In the genomic region with DNA sequence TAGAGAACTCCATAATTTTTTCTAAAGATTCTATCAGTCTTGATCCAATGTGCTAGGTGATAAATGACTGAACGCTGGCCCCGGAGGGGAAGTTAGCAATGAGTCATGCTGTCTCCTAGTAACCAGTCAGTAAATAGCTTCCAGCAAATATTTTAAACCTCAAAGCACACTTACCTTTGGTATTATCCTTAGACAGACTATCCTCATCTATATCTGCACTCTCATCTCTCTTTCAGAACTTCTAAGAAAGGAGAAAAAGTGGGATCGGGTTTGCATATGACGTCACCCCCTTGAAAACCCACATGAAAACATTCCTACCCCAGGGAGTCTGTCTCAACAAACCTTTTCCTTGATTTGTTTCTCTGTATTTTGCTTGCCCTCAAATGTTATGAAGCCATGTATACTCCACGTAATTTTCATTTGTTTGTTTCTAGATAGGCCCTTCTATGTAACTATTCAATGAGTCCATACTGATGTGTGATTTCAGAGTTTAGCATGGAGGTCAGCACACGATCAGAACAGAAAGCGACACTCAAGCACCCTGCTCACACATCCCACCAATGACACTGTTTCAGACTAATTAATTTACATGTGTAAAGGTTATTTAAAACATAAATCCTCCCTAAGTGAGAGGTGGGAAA, we compare ENCODE assay signal across 9 cellular contexts.
DNase-seq lines count a peak whose midpoint lies in the region; ATAC-seq and TF ChIP-seq lines count a peak whose summit lies in the region.
"Had no signal": no experiment of that assay in that cellular context is flagged by ENCODE, and none has a peak within 500 bp of the region (broad histone marks: within the 10 kb centered on the region; RNA-seq: fewer than 3 reads in every experiment).

No MANE protein-coding gene starts in this region.

- CTCF ChIA-PET in mammary epithelial cell (lab: Charles Lee; ENCODE audit: low non-redundant PET), result no interaction called here

- H3K9ac ChIP-seq in mammary epithelial cell (ENCODE audit: insufficient read depth, low read length), result no peak overlapping the region

- H3K27ac Mint-ChIP-seq in mesothelial cell of epicardium, result peak overlapping the region; percentile 95

- intact Hi-C loops in mammary epithelial cell (cut with micrococcal nuclease), result loop anchor here (5.0 kb wide), 2 partner anchors 33 to 177 kb away; a partner anchor contains a TSS

- BruUV-seq in mammary epithelial cell (replicated peaks; lab: Mats Ljungman, UMichigan), result TSS peak; percentile 44

- dilution Hi-C loops in mammary epithelial cell (cut with HindIII; ENCODE audit: low sequenced_read_pairs), result no loop called here

- H3K4me1 ChIP-seq in mammary epithelial cell (ENCODE audit: insufficient read depth, low read length), result peaks cover 17% of the 10 kb centered on the region

- 37% methylated on average over 7 of the region's 7 CpGs for WGBS in mammary epithelial cell (ENCODE audit: low coverage, missing lambda C conversion rate)

- DNase-seq in AML-193 (lab: John Stamatoyannopoulos, UW), result peak; percentile 69 to 75
- DNase-seq in NCI-H748 (lab: John Stamatoyannopoulos, UW; ENCODE audit: unreplicated experiment), result peak; percentile 82
- DNase-seq in mammary epithelial cell, result peak; percentile 91
- DNase-seq in mesothelial cell of epicardium (ENCODE audit: low spot score in 2 of 2, unreplicated experiment in 2 of 2), result peak; percentile 36 to 68
- no peak for DNase-seq in retina

- H3K4me3 ChIP-seq in mammary epithelial cell (replicated peaks in 1 of 3; ENCODE audit: insufficient read depth in 1 of 3, low read depth in 2 of 3, low read length in 3 of 3), result no peak overlapping the region
- H3K4me3 ChIP-seq: ovary had no signal

- no peaks in the 10 kb centered on the region for H3K79me2 ChIP-seq in mammary epithelial cell (ENCODE audit: insufficient read depth, low read length)

- no peaks in the 10 kb centered on the region for H3K27me3 ChIP-seq in mammary epithelial cell (ENCODE audit: insufficient read depth, low read length)
- H3K27me3 ChIP-seq: ovary had no signal

- no peaks in the 10 kb centered on the region for H3K9me3 ChIP-seq in mammary epithelial cell (replicated peaks; ENCODE audit: insufficient read depth, low read length)
- H3K9me3 ChIP-seq: ovary had no signal

- no peaks in the 10 kb centered on the region for H3K36me3 Mint-ChIP-seq in mesothelial cell of epicardium

- no peaks in the 10 kb centered on the region for H3K36me3 ChIP-seq in mammary epithelial cell (ENCODE audit: insufficient read depth, low read length)
- H3K36me3 ChIP-seq: ovary had no signal

- no peak overlapping the region for H3K4me3 Mint-ChIP-seq in mesothelial cell of epicardium

- in situ Hi-C loops in mammary epithelial cell (cut with MboI; ENCODE audit: low sequenced_read_pairs in 2 of 2), result loop anchor here in 1 of 2 donors (5.0 kb wide), 1 partner anchor 172 kb away; no protein-coding TSS in a partner anchor

- peaks cover 6% of the 10 kb centered on the region for H3K9me3 Mint-ChIP-seq in mesothelial cell of epicardium

- H3K4me2 ChIP-seq in mammary epithelial cell (ENCODE audit: insufficient read depth, low read depth, low read length), result peak overlapping the region; percentile 49

- no peak overlapping the region for H2AFZ ChIP-seq in mammary epithelial cell (ENCODE audit: low read depth, low read length)

- peak overlapping the region; percentile 77 for H3K27ac ChIP-seq in mammary epithelial cell (ENCODE audit: insufficient read depth, low read depth, low read length)
- H3K27ac ChIP-seq: ovary had no signal

- no peaks in the 10 kb centered on the region for H4K20me1 ChIP-seq in mammary epithelial cell (ENCODE audit: insufficient read depth, low read length)

- ATAC-seq in GM18520 (IDR thresholded peaks at IDR 0.05; ENCODE audit: unreplicated experiment) (peak; percentile 66), HG03097 (IDR thresholded peaks at IDR 0.05; ENCODE audit: low FRiP score, unreplicated experiment) (peak; percentile 64), HG02973 (IDR thresholded peaks at IDR 0.05; ENCODE audit: unreplicated experiment) (no peak)

- peaks cover 31% of the 10 kb centered on the region for H3K4me1 Mint-ChIP-seq in mesothelial cell of epicardium

- TF ChIP-seq CTCF in mammary epithelial cell (conservative IDR thresholded peaks at IDR 0.05 in 1 of 2, IDR thresholded peaks at IDR 0.05 in 1 of 2; ENCODE audit: extremely low read depth in 1 of 2, insufficient read depth in 1 of 2, low read depth in 1 of 2, low read length in 2 of 2) (no peak), mesothelial cell of epicardium (IDR thresholded peaks at IDR 0.05; ENCODE audit: unreplicated experiment) (no peak)

- no peaks in the 10 kb centered on the region for H3K27me3 Mint-ChIP-seq in mesothelial cell of epicardium (ENCODE audit: low read depth)
